ENCODE assay signal across 8 cellular contexts in the genomic region with DNA sequence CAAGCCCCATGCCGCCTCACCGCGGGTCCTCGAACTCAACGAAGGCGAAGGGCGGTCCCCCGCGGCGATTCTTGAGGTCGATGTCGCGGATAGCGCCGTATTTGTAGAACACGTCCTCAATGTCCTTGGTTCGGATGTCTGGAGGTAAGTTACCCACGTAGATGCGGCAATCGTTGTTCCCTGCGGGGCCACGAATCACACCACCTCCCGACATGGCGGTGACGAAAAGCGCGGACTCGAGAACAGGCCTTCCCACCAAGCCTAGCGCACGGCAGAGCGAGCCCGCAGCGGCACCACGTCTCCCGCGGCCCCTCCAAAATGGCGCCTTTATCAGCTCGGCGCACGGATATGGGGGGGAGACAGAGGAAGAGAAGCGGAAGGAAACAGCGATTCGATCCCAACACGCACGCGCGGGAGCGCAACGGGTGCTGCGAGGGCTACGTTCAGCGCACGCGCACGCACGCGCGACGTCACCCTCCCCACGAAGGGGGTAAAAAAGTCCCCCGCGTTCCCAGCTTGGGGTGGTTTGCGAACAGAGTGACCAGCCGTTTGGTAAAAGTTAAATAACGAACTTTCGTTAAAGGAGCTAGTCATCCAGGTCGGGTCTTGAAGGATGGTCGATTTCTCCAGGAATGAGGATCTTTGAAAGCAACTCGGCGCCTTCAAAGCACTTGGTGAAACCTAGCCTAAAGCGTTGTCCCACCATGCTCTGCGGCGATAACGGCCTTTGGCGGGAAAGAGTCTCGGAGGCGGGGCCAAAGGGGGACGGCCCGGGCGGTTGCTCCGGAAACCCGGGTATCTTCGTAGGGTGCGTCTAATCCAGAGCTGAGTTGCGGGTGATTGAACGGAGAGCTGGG. TPM values are rescaled to one million over a fixed set of nuclear protein-coding genes. Genes with fewer than 3 reads are reported as not detected.
DNase-seq lines count a peak whose midpoint lies in the region; ATAC-seq, FAIRE-seq and TF ChIP-seq lines count a peak whose summit lies in the region.

A gene with protein sequence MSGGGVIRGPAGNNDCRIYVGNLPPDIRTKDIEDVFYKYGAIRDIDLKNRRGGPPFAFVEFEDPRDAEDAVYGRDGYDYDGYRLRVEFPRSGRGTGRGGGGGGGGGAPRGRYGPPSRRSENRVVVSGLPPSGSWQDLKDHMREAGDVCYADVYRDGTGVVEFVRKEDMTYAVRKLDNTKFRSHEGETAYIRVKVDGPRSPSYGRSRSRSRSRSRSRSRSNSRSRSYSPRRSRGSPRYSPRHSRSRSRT (minus strand): TSS at position 323 of the 857 bp plus-strand sequence. CDS start 109 bp downstream, at position 214.

- peak; percentile 89 for ATAC-seq in GM21526 (IDR thresholded peaks at IDR 0.05; ENCODE audit: low FRiP score, unreplicated experiment)

- H3K9me3 ChIP-seq in OCI-LY7 (ENCODE audit: low read length) (no peaks in the 10 kb centered on the region), mononuclear cell (ENCODE audit: low read depth, low read length) (no peaks in the 10 kb centered on the region)

- H3K9me2 ChIP-seq in OCI-LY7 (ENCODE audit: insufficient read depth, low read length): no peaks in the 10 kb centered on the region

- no peaks in the 10 kb centered on the region for H3K27me3 ChIP-seq in mononuclear cell (ENCODE audit: insufficient read depth, low read length)

- peak within 1 kb of the TSS; percentile 83 for H3K4me2 ChIP-seq in OCI-LY7 (ENCODE audit: low read length)

- POLR2A ChIA-PET in OCI-LY7 (lab: Charles Lee): interaction anchor here (0.6 to 2.4 kb wide), 19 partner anchors 11 to 1147 kb away, joined by 3 to 16 read pairs (median 3); a partner anchor contains a TSS

- H3K36me3 ChIP-seq in OCI-LY7 (ENCODE audit: insufficient read depth, low read length): peaks cover 48% of the 10 kb centered on the region

- no peak for FAIRE-seq in D721Med (lab: Jason Lieb, UNC)

- H3K27ac ChIP-seq in OCI-LY7 (ENCODE audit: low read depth, low read length, poor library complexity, severe bottlenecking): peak within 1 kb of the TSS; percentile 89

- intact Hi-C loops in OCI-LY7 (cut with micrococcal nuclease; ENCODE audit: unreplicated experiment): loop anchor here (1.0 to 10.0 kb wide), 2 partner anchors 76 to 452 kb away; a partner anchor contains a TSS

- CTCF ChIA-PET in OCI-LY7 (lab: Charles Lee; ENCODE audit: unreplicated experiment): interaction anchor here (0.9 kb wide), 1 partner anchor 104 kb away, joined by 3 read pairs; no protein-coding TSS in a partner anchor

- BruUV-seq in OCI-LY7 (replicated peaks; lab: Mats Ljungman, UMichigan): no TSS peak

- H3K79me2 ChIP-seq in OCI-LY7 (ENCODE audit: insufficient read depth, low read depth, low read length): peaks cover 61% of the 10 kb centered on the region

- H4K20me1 ChIP-seq in OCI-LY7 (ENCODE audit: insufficient read depth, low read length): peaks cover 41% of the 10 kb centered on the region

- peak; percentile 70 for DNase-seq in D721Med (ENCODE audit: insufficient read length, low spot score)
- peak; percentile 86 for DNase-seq in HuH-7.5 (ENCODE audit: low spot score)
- peak; percentile 99 for DNase-seq in OCI-LY7 (ENCODE audit: low spot score)
- DNase-seq in activated T-cell treated with anti-CD3 and anti-CD28 coated beads for 1 hour (ENCODE audit: low read depth): peak; percentile 97
- DNase-seq in epidermal melanocyte (ENCODE audit: insufficient read length, low spot score): peak; percentile 94
- DNase-seq in stimulated activated CD8-positive, alpha-beta memory T cell treated with anti-CD3 and anti-CD28 coated beads, Interleukin-4, amount 100 ng/mL, for 1 hour (ENCODE audit: low read depth in 2 of 2, low spot score in 1 of 2): peak; percentile 89 to 97

- H3K4me1 ChIP-seq in OCI-LY7 (ENCODE audit: insufficient read depth, low read length, poor library complexity, severe bottlenecking) (peaks cover 45% of the 10 kb centered on the region), mononuclear cell (ENCODE audit: insufficient read depth, low read length) (peaks cover 35% of the 10 kb centered on the region)

- TF ChIP-seq CTCF in D721Med (IDR thresholded peaks at IDR 0.05; ENCODE audit: insufficient read depth, missing control alignments) (no peak), OCI-LY7 (conservative IDR thresholded peaks at IDR 0.05; ENCODE audit: low read length) (no peak)

- peak within 1 kb of the TSS; percentile 75 for H2AFZ ChIP-seq in OCI-LY7 (ENCODE audit: low read length)

- H3K4me3 ChIP-seq in OCI-LY7 (ENCODE audit: low read depth, low read length, poor library complexity, severe bottlenecking) (peak within 1 kb of the TSS; percentile 96), mononuclear cell (ENCODE audit: low read length) (peak within 1 kb of the TSS; percentile 99)

RNA-seq across cellular contexts. Expression of the gene that starts here (rescaled TPM):
- total RNA-seq in OCI-LY7 (2014; rRNA removed; shearing (Covaris generic)): 582 and 677 TPM in 2 replicates
- 515 and 531 TPM in 2 replicates for total RNA-seq in OCI-LY7 (2022)
- 127 TPM for total RNA-seq in mononuclear cell

Comparison
In these comparisons a context has a peak if more than half of its experiments do, and no peak if none do; other contexts are left out.
1. Peak in every context shown above with its lines: DNase-seq, ATAC-seq, H3K4me3 ChIP-seq and H3K27ac ChIP-seq.